8 cellular contexts compared by ENCODE assay signal in genomic region chr9:124965775-124966568, GRCh38. TPM values are rescaled to one million over a fixed set of nuclear protein-coding genes. Genes with fewer than 3 reads are reported as not detected.
DNase-seq lines count a peak whose midpoint lies in the region; ATAC-seq, FAIRE-seq and TF ChIP-seq lines count a peak whose summit lies in the region.
"Not testable (repeated sequence)": the region's sequence is repeated elsewhere in the genome, so short reads cannot be mapped to it uniquely, and the experiment has no call there.

No MANE protein-coding gene starts in this region.

- H3K9ac ChIP-seq in Loucy (ENCODE audit: low read depth, low read length, poor library complexity, severe bottlenecking); SK-N-MC (ENCODE audit: insufficient read length): not testable (repeated sequence)

- H3K36me3 Mint-ChIP-seq in activated CD8-positive, alpha-beta memory T cell treated with anti-CD3 and anti-CD28 coated beads, Interleukin-2, amount 10 ng/mL, durations not matched to agents 7 days and 5 days = not testable (repeated sequence)

- H4K20me1 ChIP-seq in Loucy (ENCODE audit: insufficient read depth, low read length, poor library complexity, severe bottlenecking) = not testable (repeated sequence)

- H3K4me3 Mint-ChIP-seq in activated CD8-positive, alpha-beta memory T cell treated with anti-CD3 and anti-CD28 coated beads, Interleukin-2, amount 10 ng/mL, durations not matched to agents 7 days and 5 days = peak overlapping the region; percentile 30

- H3K27me3 ChIP-seq in Loucy (ENCODE audit: insufficient read depth, low read length, poor library complexity, severe bottlenecking); small intestine (ENCODE audit: control insufficient read depth in 2 of 2, insufficient read depth in 2 of 2, low read length in 2 of 2): not testable (repeated sequence)

- H3K27ac ChIP-seq in SK-N-MC = peak overlapping the region; percentile 9; the same call in 1 of the 2 replicates
- not testable (repeated sequence) for H3K27ac ChIP-seq in small intestine (ENCODE audit: low read depth in 1 of 2, low read length in 1 of 2)

- peaks cover 12% of the 10 kb centered on the region for H3K4me1 ChIP-seq in Loucy (ENCODE audit: insufficient read depth, low read length, poor library complexity, severe bottlenecking)
- not testable (repeated sequence) for H3K4me1 ChIP-seq in small intestine (ENCODE audit: control insufficient read depth in 2 of 2, insufficient read depth in 1 of 2, low read depth in 1 of 2, low read length in 1 of 2)

- H3K27ac Mint-ChIP-seq in activated CD8-positive, alpha-beta memory T cell treated with anti-CD3 and anti-CD28 coated beads, Interleukin-2, amount 10 ng/mL, durations not matched to agents 7 days and 5 days = peak overlapping the region; percentile 70

- H3K9me3 ChIP-seq in Loucy (ENCODE audit: insufficient read depth, low read depth, low read length); SK-N-MC (ENCODE audit: low read depth, low read length); small intestine (ENCODE audit: control insufficient read depth, low read depth): not testable (repeated sequence)

- WGBS in small intestine, 3 donors = 62 to 90% (median 72%) methylated on average over 3 to 5 of the region's 5 CpGs

- not testable (repeated sequence) for TF ChIP-seq CTCF in Loucy (conservative IDR thresholded peaks at IDR 0.05; ENCODE audit: low read length); fibroblast of villous mesenchyme (IDR thresholded peaks at IDR 0.05; ENCODE audit: insufficient read depth, low read depth, low read length)

- CTCF ChIA-PET in activated CD8-positive, alpha-beta memory T cell treated with anti-CD3 and anti-CD28 coated beads, Interleukin-2, amount 10 ng/mL, durations not matched to agents 7 days and 5 days (lab: Charles Lee) = interaction anchor here (0.9 kb wide), 1 partner anchor 162 kb away, joined by 3 read pairs; no protein-coding TSS in a partner anchor

- peak overlapping the region; percentile 59 for H3K4me2 ChIP-seq in Loucy (ENCODE audit: low read depth, low read length, poor library complexity, severe bottlenecking)

- H3K79me2 ChIP-seq in Loucy (ENCODE audit: insufficient read depth, low read length) = not testable (repeated sequence)

- H3K27me3 Mint-ChIP-seq in activated CD8-positive, alpha-beta memory T cell treated with anti-CD3 and anti-CD28 coated beads, Interleukin-2, amount 10 ng/mL, durations not matched to agents 7 days and 5 days = not testable (repeated sequence)

- peak; percentile 92 for ATAC-seq in activated CD8-positive, alpha-beta memory T cell treated with anti-CD3 and anti-CD28 coated beads, Interleukin-2, amount 10 ng/mL, durations not matched to agents 7 days and 5 days

- H3K36me3 ChIP-seq in Loucy (ENCODE audit: insufficient read depth, low read length) = peaks cover 30% of the 10 kb centered on the region; the same call in 1 of the 2 replicates
- H3K36me3 ChIP-seq in SK-N-MC (ENCODE audit: insufficient read depth, low read length); small intestine (ENCODE audit: control insufficient read depth in 2 of 2, insufficient read depth in 2 of 2, low read length in 2 of 2): not testable (repeated sequence)

- not testable (repeated sequence) for H2AFZ ChIP-seq in Loucy (ENCODE audit: low read length)

- peak; percentile 28 to 52 for DNase-seq in AML-193 (lab: John Stamatoyannopoulos, UW)
- DNase-seq in GM04503 (ENCODE audit: low read depth) = peak; percentile 39
- DNase-seq in SK-N-MC (ENCODE audit: low read depth, low spot score) = not testable (repeated sequence)
- DNase-seq in activated CD8-positive, alpha-beta memory T cell treated with anti-CD3 and anti-CD28 coated beads, Interleukin-2, amount 10 ng/mL, durations not matched to agents 7 days and 5 days = peak; percentile 44
- DNase-seq in amniotic epithelial cell (ENCODE audit: low read depth) = peak; percentile 70
- DNase-seq in fibroblast of villous mesenchyme (ENCODE audit: low read depth) = peak; percentile 86
- DNase-seq in small intestine = peak; percentile 10

- H3K4me3 ChIP-seq in Loucy (ENCODE audit: low read length, poor library complexity, severe bottlenecking) = peak overlapping the region; percentile 47
- not testable (repeated sequence) for H3K4me3 ChIP-seq in SK-N-MC; fibroblast of villous mesenchyme (ENCODE audit: low read depth, low read length); small intestine (ENCODE audit: low read depth in 1 of 2, low read length in 2 of 2)

- not testable (repeated sequence) for H3F3A ChIP-seq in Loucy (ENCODE audit: low read depth)

- not testable (repeated sequence) for FAIRE-seq in small intestine (lab: Jason Lieb, UNC)

- H3K9me3 Mint-ChIP-seq in activated CD8-positive, alpha-beta memory T cell treated with anti-CD3 and anti-CD28 coated beads, Interleukin-2, amount 10 ng/mL, durations not matched to agents 7 days and 5 days (ENCODE audit: low read depth) = not testable (repeated sequence)

- H3K4me1 Mint-ChIP-seq in activated CD8-positive, alpha-beta memory T cell treated with anti-CD3 and anti-CD28 coated beads, Interleukin-2, amount 10 ng/mL, durations not matched to agents 7 days and 5 days = peaks cover 24% of the 10 kb centered on the region

- not testable (repeated sequence) for H3K9me2 ChIP-seq in Loucy (replicated peaks; ENCODE audit: low read depth, low read length)

RNA-seq across cellular contexts. Expression of gene GOLGA1, which starts 25.1 kb away (rescaled TPM):
- total RNA-seq in activated CD8-positive, alpha-beta memory T cell treated with anti-CD3 and anti-CD28 coated beads, Interleukin-2, amount 10 ng/mL, durations not matched to agents 7 days and 5 days = 10 to 100 TPM; 13.5 to 19.0 TPM
- 9.9 and 11.3 TPM in 2 replicates for total RNA-seq in fibroblast of villous mesenchyme
- 10 to 100 TPM in 2 of 3 donors, 1 to 10 TPM in 1; 9.1 to 18.8 (median 10.8) TPM for polyA plus RNA-seq in small intestine
